Comparison of ENCODE assay signal across 1 cellular context in genomic region chr17:68035523-68036303, GRCh38.
TF ChIP-seq lines count a peak whose summit lies in the region.

TSS of gene KPNA2 (plus strand) at chr17:68035735. CDS start at chr17:68037133, 1,398 bp downstream.

TF ChIP-seq in GM12878, 131 proteins besides CTCF, POLR2A, EP300 and RAD21 (continued from another document and continues in another):
- TF ChIP-seq, protein P1, sequence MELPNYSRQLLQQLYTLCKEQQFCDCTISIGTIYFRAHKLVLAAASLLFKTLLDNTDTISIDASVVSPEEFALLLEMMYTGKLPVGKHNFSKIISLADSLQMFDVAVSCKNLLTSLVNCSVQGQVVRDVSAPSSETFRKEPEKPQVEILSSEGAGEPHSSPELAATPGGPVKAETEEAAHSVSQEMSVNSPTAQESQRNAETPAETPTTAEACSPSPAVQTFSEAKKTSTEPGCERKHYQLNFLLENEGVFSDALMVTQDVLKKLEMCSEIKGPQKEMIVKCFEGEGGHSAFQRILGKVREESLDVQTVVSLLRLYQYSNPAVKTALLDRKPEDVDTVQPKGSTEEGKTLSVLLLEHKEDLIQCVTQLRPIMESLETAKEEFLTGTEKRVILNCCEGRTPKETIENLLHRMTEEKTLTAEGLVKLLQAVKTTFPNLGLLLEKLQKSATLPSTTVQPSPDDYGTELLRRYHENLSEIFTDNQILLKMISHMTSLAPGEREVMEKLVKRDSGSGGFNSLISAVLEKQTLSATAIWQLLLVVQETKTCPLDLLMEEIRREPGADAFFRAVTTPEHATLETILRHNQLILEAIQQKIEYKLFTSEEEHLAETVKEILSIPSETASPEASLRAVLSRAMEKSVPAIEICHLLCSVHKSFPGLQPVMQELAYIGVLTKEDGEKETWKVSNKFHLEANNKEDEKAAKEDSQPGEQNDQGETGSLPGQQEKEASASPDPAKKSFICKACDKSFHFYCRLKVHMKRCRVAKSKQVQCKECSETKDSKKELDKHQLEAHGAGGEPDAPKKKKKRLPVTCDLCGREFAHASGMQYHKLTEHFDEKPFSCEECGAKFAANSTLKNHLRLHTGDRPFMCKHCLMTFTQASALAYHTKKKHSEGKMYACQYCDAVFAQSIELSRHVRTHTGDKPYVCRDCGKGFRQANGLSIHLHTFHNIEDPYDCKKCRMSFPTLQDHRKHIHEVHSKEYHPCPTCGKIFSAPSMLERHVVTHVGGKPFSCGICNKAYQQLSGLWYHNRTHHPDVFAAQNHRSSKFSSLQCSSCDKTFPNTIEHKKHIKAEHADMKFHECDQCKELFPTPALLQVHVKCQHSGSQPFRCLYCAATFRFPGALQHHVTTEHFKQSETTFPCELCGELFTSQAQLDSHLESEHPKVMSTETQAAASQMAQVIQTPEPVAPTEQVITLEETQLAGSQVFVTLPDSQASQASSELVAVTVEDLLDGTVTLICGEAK (IDR thresholded peaks at IDR 0.05; ENCODE audit: borderline replicate concordance): no peak
- TF ChIP-seq ASH2L (IDR thresholded peaks at IDR 0.05; ENCODE audit: borderline replicate concordance, low read depth) (peak; percentile 57; the same call in 1 of the 2 replicates), CEBPB (IDR thresholded peaks at IDR 0.05; ENCODE audit: borderline replicate concordance in 1 of 2, low read depth in 2 of 2, low read length in 2 of 2) (no peak), TARDBP (IDR thresholded peaks at IDR 0.05; ENCODE audit: borderline replicate concordance) (no peak), RUNX3 (IDR thresholded peaks at IDR 0.05; ENCODE audit: low read length) (no peak; the same call in 1 of the 2 replicates), MTA3 (IDR thresholded peaks at IDR 0.05; ENCODE audit: borderline replicate concordance, low read length) (no peak), HDAC2 (IDR thresholded peaks at IDR 0.05) (peak; percentile 78; the same call in 1 of the 2 replicates), RELA (IDR thresholded peaks at IDR 0.05; ENCODE audit: borderline replicate concordance, partially characterized antibody) (peak; percentile 38), TCF3 (IDR thresholded peaks at IDR 0.05; ENCODE audit: borderline replicate concordance, insufficient read depth, low read depth, low read length) (0 out of 2 replicates have a peak, but pooled peaks have one; percentile 36), POLR2AphosphoS5 (IDR thresholded peaks at IDR 0.05; ENCODE audit: low read length) (peak; percentile 92), ZNF24 (IDR thresholded peaks at IDR 0.05) (no peak), NBN (IDR thresholded peaks at IDR 0.05) (0 out of 2 replicates have a peak, but pooled peaks have one; percentile 41), EZH2 (IDR thresholded peaks at IDR 0.05; ENCODE audit: borderline replicate concordance, control insufficient read depth, low read depth, low read length) (no peak), KAT2A (conservative IDR thresholded peaks at IDR 0.05; ENCODE audit: control insufficient read depth, low read depth, low read length) (no peak), ZNF207 (IDR thresholded peaks at IDR 0.05; ENCODE audit: borderline replicate concordance) (no peak; the same call in 1 of the 2 replicates), NKRF (conservative IDR thresholded peaks at IDR 0.05) (peak; percentile 99), DPF2 (IDR thresholded peaks at IDR 0.05) (peak; percentile 72), NFYA (IDR thresholded peaks at IDR 0.05; ENCODE audit: borderline replicate concordance, low read depth, low read length) (peak; percentile 17; the same call in 1 of the 2 replicates), CBFB (IDR thresholded peaks at IDR 0.05; ENCODE audit: low read depth) (peak; percentile 51; the same call in 1 of the 2 replicates), RCOR1 (conservative IDR thresholded peaks at IDR 0.05; ENCODE audit: low read depth, low read length) (no peak), RB1 (IDR thresholded peaks at IDR 0.05; ENCODE audit: borderline replicate concordance) (peak; percentile 73; the same call in 1 of the 2 replicates), GATAD2B (conservative IDR thresholded peaks at IDR 0.05; ENCODE audit: low read depth) (peak; percentile 52; the same call in 1 of the 2 replicates), CHD1 (IDR thresholded peaks at IDR 0.05; ENCODE audit: low read depth, low read length) (no peak), ZNF622 (IDR thresholded peaks at IDR 0.05) (no peak), TAF1 (IDR thresholded peaks at IDR 0.05; ENCODE audit: borderline replicate concordance, low read depth, low read length) (peak; percentile 77), FOXM1 (IDR thresholded peaks at IDR 0.05; ENCODE audit: low read depth, low read length) (peak; percentile 96), CHD2 (IDR thresholded peaks at IDR 0.05; ENCODE audit: borderline replicate concordance, low read depth, low read length) (peak; percentile 97), POLR2AphosphoS2 (IDR thresholded peaks at IDR 0.05; ENCODE audit: low read depth, low read length) (no peak), USF2 (IDR thresholded peaks at IDR 0.05; ENCODE audit: borderline replicate concordance, low read depth, low read length) (no peak), STAT1 (conservative IDR thresholded peaks at IDR 0.05) (peak; percentile 51; the same call in 1 of the 2 replicates), BACH1 (IDR thresholded peaks at IDR 0.05; ENCODE audit: borderline replicate concordance) (no peak), MYB (IDR thresholded peaks at IDR 0.05; ENCODE audit: borderline replicate concordance, low read depth, low read length) (no peak), IKZF1 (conservative IDR thresholded peaks at IDR 0.05) (peak; percentile 61), WRNIP1 (IDR thresholded peaks at IDR 0.05; ENCODE audit: borderline replicate concordance, low read depth, low read length) (no peak), SMAD1 (IDR thresholded peaks at IDR 0.05; ENCODE audit: low read depth, partially characterized antibody) (no peak), FOXK2 (IDR thresholded peaks at IDR 0.05) (no peak), EED (IDR thresholded peaks at IDR 0.05; ENCODE audit: low read depth) (no peak), KDM1A (IDR thresholded peaks at IDR 0.05; ENCODE audit: borderline replicate concordance) (no peak), NRF1 (conservative IDR thresholded peaks at IDR 0.05; ENCODE audit: low read depth, low read length) (no peak), IKZF2 (IDR thresholded peaks at IDR 0.05) (0 out of 4 replicates have a peak, but pooled peaks have one; percentile 12 to 19), CREM (IDR thresholded peaks at IDR 0.05; ENCODE audit: low read depth) (peak; percentile 51; the same call in 1 of the 2 replicates), RAD51 (IDR thresholded peaks at IDR 0.05) (no peak), ESRRA (IDR thresholded peaks at IDR 0.05; ENCODE audit: low read length) (no peak)
- TF ChIP-seq, protein P2, sequence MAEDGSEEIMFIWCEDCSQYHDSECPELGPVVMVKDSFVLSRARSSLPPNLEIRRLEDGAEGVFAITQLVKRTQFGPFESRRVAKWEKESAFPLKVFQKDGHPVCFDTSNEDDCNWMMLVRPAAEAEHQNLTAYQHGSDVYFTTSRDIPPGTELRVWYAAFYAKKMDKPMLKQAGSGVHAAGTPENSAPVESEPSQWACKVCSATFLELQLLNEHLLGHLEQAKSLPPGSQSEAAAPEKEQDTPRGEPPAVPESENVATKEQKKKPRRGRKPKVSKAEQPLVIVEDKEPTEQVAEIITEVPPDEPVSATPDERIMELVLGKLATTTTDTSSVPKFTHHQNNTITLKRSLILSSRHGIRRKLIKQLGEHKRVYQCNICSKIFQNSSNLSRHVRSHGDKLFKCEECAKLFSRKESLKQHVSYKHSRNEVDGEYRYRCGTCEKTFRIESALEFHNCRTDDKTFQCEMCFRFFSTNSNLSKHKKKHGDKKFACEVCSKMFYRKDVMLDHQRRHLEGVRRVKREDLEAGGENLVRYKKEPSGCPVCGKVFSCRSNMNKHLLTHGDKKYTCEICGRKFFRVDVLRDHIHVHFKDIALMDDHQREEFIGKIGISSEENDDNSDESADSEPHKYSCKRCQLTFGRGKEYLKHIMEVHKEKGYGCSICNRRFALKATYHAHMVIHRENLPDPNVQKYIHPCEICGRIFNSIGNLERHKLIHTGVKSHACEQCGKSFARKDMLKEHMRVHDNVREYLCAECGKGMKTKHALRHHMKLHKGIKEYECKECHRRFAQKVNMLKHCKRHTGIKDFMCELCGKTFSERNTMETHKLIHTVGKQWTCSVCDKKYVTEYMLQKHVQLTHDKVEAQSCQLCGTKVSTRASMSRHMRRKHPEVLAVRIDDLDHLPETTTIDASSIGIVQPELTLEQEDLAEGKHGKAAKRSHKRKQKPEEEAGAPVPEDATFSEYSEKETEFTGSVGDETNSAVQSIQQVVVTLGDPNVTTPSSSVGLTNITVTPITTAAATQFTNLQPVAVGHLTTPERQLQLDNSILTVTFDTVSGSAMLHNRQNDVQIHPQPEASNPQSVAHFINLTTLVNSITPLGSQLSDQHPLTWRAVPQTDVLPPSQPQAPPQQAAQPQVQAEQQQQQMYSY (CRISPR knock-in tag; IDR thresholded peaks at IDR 0.05): no peak
- TF ChIP-seq, protein P3, sequence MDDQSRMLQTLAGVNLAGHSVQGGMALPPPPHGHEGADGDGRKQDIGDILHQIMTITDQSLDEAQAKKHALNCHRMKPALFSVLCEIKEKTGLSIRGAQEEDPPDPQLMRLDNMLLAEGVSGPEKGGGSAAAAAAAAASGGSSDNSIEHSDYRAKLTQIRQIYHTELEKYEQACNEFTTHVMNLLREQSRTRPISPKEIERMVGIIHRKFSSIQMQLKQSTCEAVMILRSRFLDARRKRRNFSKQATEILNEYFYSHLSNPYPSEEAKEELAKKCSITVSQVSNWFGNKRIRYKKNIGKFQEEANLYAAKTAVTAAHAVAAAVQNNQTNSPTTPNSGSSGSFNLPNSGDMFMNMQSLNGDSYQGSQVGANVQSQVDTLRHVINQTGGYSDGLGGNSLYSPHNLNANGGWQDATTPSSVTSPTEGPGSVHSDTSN (IDR thresholded peaks at IDR 0.05; ENCODE audit: insufficient replicate concordance, low read depth, low read length): no peak
- TF ChIP-seq, protein P4, sequence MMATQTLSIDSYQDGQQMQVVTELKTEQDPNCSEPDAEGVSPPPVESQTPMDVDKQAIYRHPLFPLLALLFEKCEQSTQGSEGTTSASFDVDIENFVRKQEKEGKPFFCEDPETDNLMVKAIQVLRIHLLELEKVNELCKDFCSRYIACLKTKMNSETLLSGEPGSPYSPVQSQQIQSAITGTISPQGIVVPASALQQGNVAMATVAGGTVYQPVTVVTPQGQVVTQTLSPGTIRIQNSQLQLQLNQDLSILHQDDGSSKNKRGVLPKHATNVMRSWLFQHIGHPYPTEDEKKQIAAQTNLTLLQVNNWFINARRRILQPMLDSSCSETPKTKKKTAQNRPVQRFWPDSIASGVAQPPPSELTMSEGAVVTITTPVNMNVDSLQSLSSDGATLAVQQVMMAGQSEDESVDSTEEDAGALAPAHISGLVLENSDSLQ (IDR thresholded peaks at IDR 0.05): no peak
- TF ChIP-seq, protein P5, sequence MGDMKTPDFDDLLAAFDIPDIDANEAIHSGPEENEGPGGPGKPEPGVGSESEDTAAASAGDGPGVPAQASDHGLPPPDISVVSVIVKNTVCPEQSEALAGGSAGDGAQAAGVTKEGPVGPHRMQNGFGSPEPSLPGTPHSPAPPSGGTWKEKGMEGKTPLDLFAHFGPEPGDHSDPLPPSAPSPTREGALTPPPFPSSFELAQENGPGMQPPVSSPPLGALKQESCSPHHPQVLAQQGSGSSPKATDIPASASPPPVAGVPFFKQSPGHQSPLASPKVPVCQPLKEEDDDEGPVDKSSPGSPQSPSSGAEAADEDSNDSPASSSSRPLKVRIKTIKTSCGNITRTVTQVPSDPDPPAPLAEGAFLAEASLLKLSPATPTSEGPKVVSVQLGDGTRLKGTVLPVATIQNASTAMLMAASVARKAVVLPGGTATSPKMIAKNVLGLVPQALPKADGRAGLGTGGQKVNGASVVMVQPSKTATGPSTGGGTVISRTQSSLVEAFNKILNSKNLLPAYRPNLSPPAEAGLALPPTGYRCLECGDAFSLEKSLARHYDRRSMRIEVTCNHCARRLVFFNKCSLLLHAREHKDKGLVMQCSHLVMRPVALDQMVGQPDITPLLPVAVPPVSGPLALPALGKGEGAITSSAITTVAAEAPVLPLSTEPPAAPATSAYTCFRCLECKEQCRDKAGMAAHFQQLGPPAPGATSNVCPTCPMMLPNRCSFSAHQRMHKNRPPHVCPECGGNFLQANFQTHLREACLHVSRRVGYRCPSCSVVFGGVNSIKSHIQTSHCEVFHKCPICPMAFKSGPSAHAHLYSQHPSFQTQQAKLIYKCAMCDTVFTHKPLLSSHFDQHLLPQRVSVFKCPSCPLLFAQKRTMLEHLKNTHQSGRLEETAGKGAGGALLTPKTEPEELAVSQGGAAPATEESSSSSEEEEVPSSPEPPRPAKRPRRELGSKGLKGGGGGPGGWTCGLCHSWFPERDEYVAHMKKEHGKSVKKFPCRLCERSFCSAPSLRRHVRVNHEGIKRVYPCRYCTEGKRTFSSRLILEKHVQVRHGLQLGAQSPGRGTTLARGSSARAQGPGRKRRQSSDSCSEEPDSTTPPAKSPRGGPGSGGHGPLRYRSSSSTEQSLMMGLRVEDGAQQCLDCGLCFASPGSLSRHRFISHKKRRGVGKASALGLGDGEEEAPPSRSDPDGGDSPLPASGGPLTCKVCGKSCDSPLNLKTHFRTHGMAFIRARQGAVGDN (IDR thresholded peaks at IDR 0.05): no peak
- TF ChIP-seq, protein P6, sequence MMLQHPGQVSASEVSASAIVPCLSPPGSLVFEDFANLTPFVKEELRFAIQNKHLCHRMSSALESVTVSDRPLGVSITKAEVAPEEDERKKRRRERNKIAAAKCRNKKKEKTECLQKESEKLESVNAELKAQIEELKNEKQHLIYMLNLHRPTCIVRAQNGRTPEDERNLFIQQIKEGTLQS (IDR thresholded peaks at IDR 0.05; ENCODE audit: borderline replicate concordance, extremely low read depth, low read depth, low read length): no peak
